29 cellular contexts compared by ENCODE assay signal in genomic region chr9:109460576-109460975, GRCh38. TPM values are rescaled to one million over a fixed set of nuclear protein-coding genes. Genes with fewer than 3 reads are reported as not detected.
"Had no signal": no experiment of that assay in that cellular context is flagged by ENCODE, and none has a peak within 500 bp of the region (broad histone marks: within the 10 kb centered on the region; RNA-seq: fewer than 3 reads in every experiment).

No MANE protein-coding gene starts in this region.

- H3K27me3 ChIP-seq: right atrium auricular region, stomach, testis, thyroid gland, transverse colon, upper lobe of right lung had no signal

- FAIRE-seq: islet of Langerhans, kidney, urothelium cell line had no signal

- H3K79me2 ChIP-seq: parathyroid adenoma had no signal

- H3K9ac ChIP-seq: parathyroid adenoma had no signal

- H3K4me1 ChIP-seq: left lung, parathyroid adenoma, right atrium auricular region, stomach, testis, thyroid gland, transverse colon, upper lobe of right lung had no signal

- H3K27ac Mint-ChIP-seq: immature natural killer cell; memory B cell; nephron; progenitor cell of endocrine pancreas; stimulated activated naive B cell treated with anti-CD40 and anti-IgM and Interleukin-4, amounts not matched to agents 10 μg/mL and 1 μg/mL and 100 μg/mL, for 72 hours had no signal

- H3K9me3 Mint-ChIP-seq: memory B cell; naive thymus-derived CD8-positive, alpha-beta T cell; nephron; neural crest cell; stimulated activated naive B cell treated with anti-CD40 and anti-IgM and Interleukin-4, amounts not matched to agents 10 μg/mL and 1 μg/mL and 100 μg/mL, for 72 hours had no signal

- H2AFZ ChIP-seq: parathyroid adenoma had no signal

- H3K36me3 Mint-ChIP-seq: immature natural killer cell; memory B cell; naive thymus-derived CD8-positive, alpha-beta T cell; stimulated activated naive B cell treated with anti-CD40 and anti-IgM and Interleukin-4, amounts not matched to agents 10 μg/mL and 1 μg/mL and 100 μg/mL, for 72 hours had no signal

- H3K4me3 ChIP-seq: left lung, lung, right atrium auricular region, skin epidermis, stomach, testis, thyroid gland, transverse colon, upper lobe of right lung had no signal

- H3K27ac ChIP-seq: left lung, parathyroid adenoma, right atrium auricular region, skin epidermis, stomach, testis, thyroid gland, transverse colon, upper lobe of right lung had no signal

- H3K36me3 ChIP-seq: left lung, right atrium auricular region, transverse colon, upper lobe of right lung had no signal

- H3K9me3 ChIP-seq: left lung, right atrium auricular region, stomach, testis, thyroid gland, transverse colon, upper lobe of right lung had no signal

- H3K4me1 Mint-ChIP-seq: immature natural killer cell; nephron; neural crest cell; stimulated activated naive B cell treated with anti-CD40 and anti-IgM and Interleukin-4, amounts not matched to agents 10 μg/mL and 1 μg/mL and 100 μg/mL, for 72 hours had no signal

- DNase-seq: hypothalamus; immature natural killer cell; kidney; left colon; left lung; naive thymus-derived CD8-positive, alpha-beta T cell; nucleus accumbens; stimulated activated CD4-positive, alpha-beta T cell treated with anti-CD3 and anti-CD28 coated beads, Interleukin-12 subunit alpha, Interleukin-12 subunit beta, amount 100 ng/mL, for 4 hours; stimulated activated CD4-positive, alpha-beta T cell treated with anti-CD3 and anti-CD28 coated beads, Interleukin-15, amount 100 ng/mL, for 24 hours; stimulated activated CD4-positive, alpha-beta T cell treated with anti-CD3 and anti-CD28 coated beads, Interleukin-2, amount 100 ng/mL, for 24 hours; stimulated activated CD4-positive, alpha-beta T cell treated with anti-CD3 and anti-CD28 coated beads, Interleukin-4, amount 100 ng/mL, for 1 hour; stimulated activated naive B cell treated with anti-CD40 and anti-IgM and Interleukin-4, amounts not matched to agents 10 μg/mL and 1 μg/mL and 100 μg/mL, for 72 hours; stimulated activated naive CD8-positive, alpha-beta T cell treated with anti-CD3 and anti-CD28 coated beads, Interleukin-15, Interleukin-2, amounts not matched to agents 100 U/mL and 50 U/mL, for 24 hours; stomach; testis; thyroid gland; transverse colon; upper lobe of right lung had no signal

- H3K4me3 Mint-ChIP-seq: immature natural killer cell; memory B cell; naive thymus-derived CD8-positive, alpha-beta T cell; nephron; neural crest cell; stimulated activated naive B cell treated with anti-CD40 and anti-IgM and Interleukin-4, amounts not matched to agents 10 μg/mL and 1 μg/mL and 100 μg/mL, for 72 hours had no signal

- ATAC-seq: left colon; left lung; naive thymus-derived CD8-positive, alpha-beta T cell; sciatic nerve; stimulated activated naive B cell treated with anti-CD40 and anti-IgM and Interleukin-4, amounts not matched to agents 10 μg/mL and 1 μg/mL and 100 μg/mL, for 72 hours; stimulated activated naive CD8-positive, alpha-beta T cell treated with anti-CD3 and anti-CD28 coated beads, Interleukin-15, Interleukin-2, amounts not matched to agents 100 U/mL and 50 U/mL, for 24 hours; upper lobe of right lung had no signal

RNA-seq across cellular contexts. Expression of gene PTPN3, which starts 37.5 kb away (rescaled TPM):
- total RNA-seq: naive thymus-derived CD8-positive, alpha-beta T cell had no signal
- polyA plus RNA-seq: immature natural killer cell; naive thymus-derived CD8-positive, alpha-beta T cell had no signal
